ENCODE assay signal across 8 cellular contexts in the genomic region with DNA sequence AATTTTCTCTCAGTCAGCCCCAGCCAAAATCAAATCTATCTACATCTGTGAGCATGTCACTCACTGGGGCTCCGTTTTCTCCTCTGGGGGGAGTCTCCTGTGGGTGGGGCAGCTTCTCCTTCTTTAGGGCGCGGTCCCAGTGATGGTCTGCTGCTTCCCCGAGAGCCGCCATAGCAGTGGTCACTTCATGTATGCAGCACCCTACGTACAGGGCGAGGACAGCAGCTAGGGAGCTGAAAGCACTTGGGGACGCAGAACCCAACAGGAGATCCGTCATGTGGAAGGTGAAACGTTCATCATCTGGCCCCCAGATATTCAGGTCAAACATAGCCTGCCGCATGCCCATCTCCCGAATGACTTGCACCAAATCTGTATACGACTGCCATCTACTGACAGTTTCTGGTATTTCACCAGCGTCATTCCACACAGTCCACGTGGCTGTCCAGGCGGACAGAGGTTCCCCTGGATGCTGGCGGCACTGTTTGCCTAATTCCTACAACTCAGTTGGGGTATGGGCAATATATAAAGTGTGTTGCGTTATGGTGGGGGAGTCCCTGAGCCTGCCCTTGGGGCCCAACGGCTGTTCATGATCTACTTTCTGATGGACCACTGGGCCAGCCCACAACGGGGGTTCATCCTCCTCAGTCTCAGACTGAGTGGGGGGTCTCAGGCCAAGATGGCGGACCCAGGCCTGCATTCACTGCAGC.
A peak's percentile ranks its signal among the peaks of the same experiment; 100 is the strongest.
DNase-seq lines count a peak whose midpoint lies in the region; ATAC-seq, FAIRE-seq and TF ChIP-seq lines count a peak whose summit lies in the region.

No MANE protein-coding gene starts in this region.

- H3K4me1 Mint-ChIP-seq in Caco-2 (ENCODE audit: low read depth, unreplicated experiment) (peaks cover 6% of the 10 kb centered on the region), H9 (peaks cover 0 to 7% of the 10 kb centered on the region in 2 experiments; a peak in 2 of 4 replicates), type B pancreatic cell (ENCODE audit: unreplicated experiment) (peaks cover 7% of the 10 kb centered on the region)
- no peaks in the 10 kb centered on the region for H3K4me1 Mint-ChIP-seq in CD4-positive, alpha-beta T cell (ENCODE audit: low read depth)

- no peak overlapping the region for H2BK15ac ChIP-seq in H9 (ENCODE audit: low read depth, low read length)

- H3K4me1 ChIP-seq in Caco-2, result no peaks in the 10 kb centered on the region; the same call in 1 of the 2 replicates
- no peaks in the 10 kb centered on the region for H3K4me1 ChIP-seq in H9 (ENCODE audit: insufficient read depth, low read length)
- H3K4me1 ChIP-seq in cardiac muscle cell (ENCODE audit: low read depth), result no peaks in the 10 kb centered on the region

- TF ChIP-seq CTCF in Caco-2 (IDR thresholded peaks at IDR 0.05; ENCODE audit: insufficient read depth in 1 of 2, low read depth in 1 of 2, low read length in 1 of 2, severe bottlenecking in 1 of 2, unreplicated experiment in 1 of 2), result peak; percentile 25 to 42
- peak; percentile 67 for TF ChIP-seq CTCF in H9 (conservative IDR thresholded peaks at IDR 0.05)
- TF ChIP-seq CTCF in cardiac muscle cell (IDR thresholded peaks at IDR 0.05; ENCODE audit: low read depth, low read length), result peak; percentile 25
- peak; percentile 44 for TF ChIP-seq CTCF in type B pancreatic cell (conservative IDR thresholded peaks at IDR 0.05)
- no peak for TF ChIP-seq CTCF in lower leg skin (IDR thresholded peaks at IDR 0.05)
- TF ChIP-seq CTCF in CD4-positive, alpha-beta T cell (IDR thresholded peaks at IDR 0.05), result no peak

- H3K9me3 ChIP-seq in Caco-2, result peaks cover 14% of the 10 kb centered on the region; the same call in 1 of the 2 replicates
- peaks cover 11% of the 10 kb centered on the region for H3K9me3 ChIP-seq in H9 (ENCODE audit: control insufficient read depth, low read depth, low read length)
- H3K9me3 ChIP-seq in cardiac muscle cell (ENCODE audit: low read depth), result no peaks in the 10 kb centered on the region
- no peaks in the 10 kb centered on the region for H3K9me3 ChIP-seq in CD4-positive, alpha-beta T cell (ENCODE audit: control insufficient read depth, low read length)

- H3K36me3 ChIP-seq in Caco-2 (ENCODE audit: control insufficient read depth, insufficient read depth, low read length) (no peaks in the 10 kb centered on the region), cardiac muscle cell (no peaks in the 10 kb centered on the region)

- H4K8ac ChIP-seq in H9 (replicated peaks; ENCODE audit: insufficient read length, low read depth, low read length), result no peak overlapping the region

- FAIRE-seq in RCC 7860 (lab: Jason Lieb, UNC), result no peak

- CTCF ChIA-PET in Caco-2 (lab: Charles Lee), result no interaction called here
- CTCF ChIA-PET in CD4-positive, alpha-beta T cell (lab: Charles Lee), result no interaction called here

- POLR2A ChIA-PET in Caco-2 (lab: Charles Lee), result no interaction called here
- POLR2A ChIA-PET in CD4-positive, alpha-beta T cell (lab: Charles Lee), result no interaction called here

- H3T11ph ChIP-seq in H9 (ENCODE audit: low read length), result no peak overlapping the region

- H3K4me3 Mint-ChIP-seq in Caco-2 (ENCODE audit: unreplicated experiment), result no peak overlapping the region
- no peak overlapping the region for H3K4me3 Mint-ChIP-seq in H9
- no peak overlapping the region for H3K4me3 Mint-ChIP-seq in type B pancreatic cell
- no peak overlapping the region for H3K4me3 Mint-ChIP-seq in CD4-positive, alpha-beta T cell

- no peak overlapping the region for H4K91ac ChIP-seq in H9 (ENCODE audit: insufficient read length, low read depth, low read length)

- H3K9ac ChIP-seq in H9 (ENCODE audit: extremely low read depth, insufficient read length, low read length), result no peak overlapping the region

- no TSS peak for BruUV-seq in Caco-2 (replicated peaks; lab: Mats Ljungman, UMichigan)

- no peaks in the 10 kb centered on the region for H4K20me1 ChIP-seq in H9 (ENCODE audit: control insufficient read depth, insufficient read depth, insufficient read length)

- H3K27me3 ChIP-seq in Caco-2 (replicated peaks; ENCODE audit: control insufficient read depth, insufficient read depth, low read length), result no peaks in the 10 kb centered on the region
- H3K27me3 ChIP-seq in H9 (ENCODE audit: insufficient read depth, low read length), result no peaks in the 10 kb centered on the region
- H3K27me3 ChIP-seq in cardiac muscle cell, result no peaks in the 10 kb centered on the region
- H3K27me3 ChIP-seq in CD4-positive, alpha-beta T cell (ENCODE audit: control insufficient read depth, insufficient read depth, low read length), result no peaks in the 10 kb centered on the region

- H3K79me1 ChIP-seq in H9 (ENCODE audit: insufficient read depth, low read depth, low read length, poor library complexity, severe bottlenecking), result no peaks in the 10 kb centered on the region

- H3K4me3 ChIP-seq in Caco-2 (ENCODE audit: low read depth, low read length) (no peak overlapping the region), cardiac muscle cell (no peak overlapping the region), lower leg skin (ENCODE audit: low read depth, poor library complexity, severe bottlenecking) (no peak overlapping the region)

- H2BK120ac ChIP-seq in H9 (ENCODE audit: low read depth, low read length, poor library complexity, severe bottlenecking), result no peak overlapping the region

- H3K27ac ChIP-seq in H9 (ENCODE audit: insufficient read length, low read depth, low read length) (no peak overlapping the region), cardiac muscle cell (no peak overlapping the region)
- no peak overlapping the region for H3K27ac ChIP-seq in CD4-positive, alpha-beta T cell (ENCODE audit: low read depth, low read length)

- H2BK20ac ChIP-seq in H9 (ENCODE audit: low read depth, low read length, poor library complexity, severe bottlenecking), result no peak overlapping the region

- ATAC-seq in CD4-positive, alpha-beta T cell (ENCODE audit: poor library complexity), result no peak

- H3K9me3 Mint-ChIP-seq in Caco-2 (ENCODE audit: unreplicated experiment), result no peaks in the 10 kb centered on the region
- H3K9me3 Mint-ChIP-seq in H9, result peaks cover 24% of the 10 kb centered on the region in 2 experiments
- no peaks in the 10 kb centered on the region for H3K9me3 Mint-ChIP-seq in type B pancreatic cell
- H3K9me3 Mint-ChIP-seq in CD4-positive, alpha-beta T cell, result no peaks in the 10 kb centered on the region

- H3K18ac ChIP-seq in H9 (ENCODE audit: insufficient read length, low read depth, low read length), result no peak overlapping the region

- H3K27me3 Mint-ChIP-seq in Caco-2 (ENCODE audit: insufficient read depth, unreplicated experiment) (no peaks in the 10 kb centered on the region), H9 (ENCODE audit: low read depth) (peaks cover 3% of the 10 kb centered on the region; the same call in 1 of the 2 replicates), type B pancreatic cell (no peaks in the 10 kb centered on the region)
- H3K27me3 Mint-ChIP-seq in CD4-positive, alpha-beta T cell, result no peaks in the 10 kb centered on the region

- no peak overlapping the region for H3K14ac ChIP-seq in H9 (ENCODE audit: insufficient read depth, low read length)

- H2AFZ ChIP-seq in H9 (ENCODE audit: low read length), result no peak overlapping the region

- no peak overlapping the region for H2BK5ac ChIP-seq in H9 (ENCODE audit: insufficient read length, low read length)

- no peak overlapping the region for H3K27ac Mint-ChIP-seq in Caco-2 (ENCODE audit: unreplicated experiment)
- no peak overlapping the region for H3K27ac Mint-ChIP-seq in H9
- H3K27ac Mint-ChIP-seq in type B pancreatic cell, result no peak overlapping the region
- no peak overlapping the region for H3K27ac Mint-ChIP-seq in CD4-positive, alpha-beta T cell

- no peak for TF ChIP-seq POLR2A in lower leg skin (IDR thresholded peaks at IDR 0.05)

- no peak overlapping the region for H3K4ac ChIP-seq in H9 (ENCODE audit: low read depth, low read length)

- no CpG with 5 or more reads among the region's 21 CpGs for WGBS in H9 (ENCODE audit: extremely low coverage, insufficient read length, low lambda C conversion rate)
- WGBS in lower leg skin, 2 donors, result 90% methylated on average over 21 of the region's 21 CpGs

- H3K4me2 ChIP-seq in H9 (ENCODE audit: insufficient read depth, insufficient read length, low read length), result no peak overlapping the region

- no peak overlapping the region for H2AK5ac ChIP-seq in H9 (ENCODE audit: insufficient read length, low read length)

- intact Hi-C loops in Caco-2 (cut with micrococcal nuclease; ENCODE audit: unreplicated experiment) (no loop called here), lower leg skin (cut with DNase I; ENCODE audit: low total_unique reads) (no loop called here)
- intact Hi-C loops in CD4-positive, alpha-beta T cell (cut with DNase I, micrococcal nuclease), result no loop called here

- DNase-seq in Caco-2, result peak in 1 of 2 experiments; percentile 52
- peak; percentile 79 for DNase-seq in H9
- DNase-seq in RPMI8226, result peak; percentile 73
- peak; percentile 3 to 8 for DNase-seq in cardiac muscle cell (ENCODE audit: low read depth in 1 of 2, low spot score in 1 of 2)
- DNase-seq in type B pancreatic cell (ENCODE audit: extremely low spot score, unreplicated experiment), result no peak
- DNase-seq in RCC 7860 (ENCODE audit: low spot score), result no peak
- DNase-seq in lower leg skin (ENCODE audit: low spot score in 2 of 2), result no peak
- DNase-seq in CD4-positive, alpha-beta T cell, result no peak

- H3K56ac ChIP-seq in H9 (ENCODE audit: insufficient read length, low read depth, low read length), result no peak overlapping the region

- no peaks in the 10 kb centered on the region for H3K79me2 ChIP-seq in H9 (ENCODE audit: insufficient read depth, low read length)

- no peak overlapping the region for H4K5ac ChIP-seq in H9 (ENCODE audit: insufficient read length, low read depth, low read length)

- no peak overlapping the region for H3K23ac ChIP-seq in H9 (ENCODE audit: insufficient read length, low read depth, low read length)

- no peaks in the 10 kb centered on the region for H3K23me2 ChIP-seq in H9 (ENCODE audit: insufficient read length, low read depth, low read length, poor library complexity, severe bottlenecking)

- H3K36me3 Mint-ChIP-seq in Caco-2 (ENCODE audit: insufficient read depth, unreplicated experiment), result no peaks in the 10 kb centered on the region
- peaks cover 12 to 23% (median 21%) of the 10 kb centered on the region in 3 experiments for H3K36me3 Mint-ChIP-seq in H9 (ENCODE audit: insufficient read depth in 1 of 3, low read depth in 3 of 3)
- H3K36me3 Mint-ChIP-seq in type B pancreatic cell, result no peaks in the 10 kb centered on the region
- no peaks in the 10 kb centered on the region for H3K36me3 Mint-ChIP-seq in CD4-positive, alpha-beta T cell (ENCODE audit: low read depth)

- H2BK12ac ChIP-seq in H9 (ENCODE audit: insufficient read length, low read depth, low read length), result no peak overlapping the region

Comparison
In these comparisons a context has a peak if more than half of its experiments do, and no peak if none do; other contexts are left out.
1. DNase-seq: peak in H9 (single experiment), RPMI8226 (single experiment) and cardiac muscle cell (2 of 2); none in type B pancreatic cell (single experiment), RCC 7860 (single experiment), lower leg skin (0 of 2) and CD4-positive, alpha-beta T cell (0 of 10).
2. CTCF ChIP-seq: peak in Caco-2 (2 of 2), H9 (single experiment), cardiac muscle cell (single experiment) and type B pancreatic cell (single experiment); none in lower leg skin (0 of 3) and CD4-positive, alpha-beta T cell (single experiment).